ENCODE assay signal across 8 cellular contexts in the genomic region with DNA sequence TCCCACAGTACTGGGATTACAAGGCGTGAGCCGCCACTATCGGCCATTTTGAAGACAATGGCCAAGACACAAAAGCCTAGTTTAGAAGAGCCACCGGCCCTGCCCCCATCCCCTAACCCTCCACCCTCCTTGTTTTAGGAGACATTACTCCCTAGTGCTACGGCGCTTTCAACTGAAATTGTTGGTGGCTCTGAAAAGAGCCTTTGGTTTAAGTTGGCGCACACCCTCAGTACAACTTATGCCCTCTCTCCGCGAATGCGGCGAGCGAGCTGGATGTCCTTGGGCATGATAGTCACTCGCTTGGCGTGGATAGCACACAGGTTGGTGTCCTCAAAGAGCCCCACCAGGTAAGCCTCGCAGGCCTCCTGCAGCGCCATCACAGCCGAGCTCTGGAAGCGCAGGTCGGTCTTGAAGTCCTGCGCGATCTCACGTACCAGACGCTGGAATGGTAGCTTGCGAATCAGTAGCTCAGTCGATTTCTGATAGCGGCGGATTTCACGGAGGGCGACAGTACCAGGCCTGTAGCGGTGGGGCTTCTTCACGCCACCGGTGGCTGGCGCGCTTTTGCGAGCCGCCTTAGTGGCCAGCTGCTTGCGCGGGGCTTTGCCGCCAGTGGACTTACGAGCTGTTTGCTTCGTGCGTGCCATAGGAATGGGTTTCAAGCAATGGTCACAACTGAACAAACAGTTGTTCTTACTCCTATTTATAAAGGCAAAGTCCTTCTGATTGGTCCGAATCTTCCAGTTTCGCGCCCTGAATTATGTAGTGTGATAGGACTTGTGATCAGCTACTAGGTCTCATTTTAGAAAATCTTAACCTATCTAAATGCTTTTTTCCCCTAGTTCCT.
DNase-seq lines count a peak whose midpoint lies in the region; ATAC-seq and TF ChIP-seq lines count a peak whose summit lies in the region.

No MANE protein-coding gene starts in this region.

- H3K9ac ChIP-seq in OCI-LY1 (ENCODE audit: low read length), result peak overlapping the region; percentile 95

- H3K27ac ChIP-seq in OCI-LY1 (ENCODE audit: low read depth, low read length, poor library complexity, severe bottlenecking) (peak overlapping the region; percentile 98), tibial nerve (peak overlapping the region in 3 of 4 donors; percentile 57 to 84 (median 72))

- DNase-seq in BE2C, result peak; percentile 72
- DNase-seq in activated T-cell treated with anti-CD3 and anti-CD28 coated beads, Interleukin-2, amount 50 U/mL, for 1 hour, result peak; percentile 77
- peak; percentile 39 for DNase-seq in fibroblast of gingiva (ENCODE audit: low read depth)
- peak; percentile 70 for DNase-seq in natural killer cell treated with Interleukin-12 subunit alpha and Interleukin-12 subunit beta and Interleukin-15 and Interleukin-18, amount 100 ng/mL, for 72 hours (ENCODE audit: low spot score)
- DNase-seq in tibial nerve (ENCODE audit: low spot score in 2 of 2), result peak in 1 of 2 donors; percentile 17

- H3K27me3 ChIP-seq in BE2C, result no peaks in the 10 kb centered on the region
- no peaks in the 10 kb centered on the region for H3K27me3 ChIP-seq in OCI-LY1 (ENCODE audit: insufficient read depth, low read length)
- H3K27me3 ChIP-seq in tibial nerve, result peaks cover 0 to 83% of the 10 kb centered on the region in 2 donors

- no peaks in the 10 kb centered on the region for H3K27me3 Mint-ChIP-seq in natural killer cell treated with Interleukin-12 subunit alpha and Interleukin-12 subunit beta and Interleukin-15 and Interleukin-18, amount 100 ng/mL, for 72 hours

- H4K20me1 ChIP-seq in OCI-LY1 (ENCODE audit: insufficient read depth, low read length), result no peaks in the 10 kb centered on the region

- ATAC-seq in GM19372 (IDR thresholded peaks at IDR 0.05; ENCODE audit: low read depth, unreplicated experiment) (peak; percentile 40), HG03520 (IDR thresholded peaks at IDR 0.05; ENCODE audit: unreplicated experiment) (peak; percentile 37)
- ATAC-seq in natural killer cell treated with Interleukin-12 subunit alpha and Interleukin-12 subunit beta and Interleukin-15 and Interleukin-18, amount 100 ng/mL, for 72 hours, result peak; percentile 76 to 78

- H3K27ac Mint-ChIP-seq in natural killer cell treated with Interleukin-12 subunit alpha and Interleukin-12 subunit beta and Interleukin-15 and Interleukin-18, amount 100 ng/mL, for 72 hours, result peak overlapping the region; percentile 98 to 99

- TF ChIP-seq EP300 in tibial nerve (IDR thresholded peaks at IDR 0.05), result peak in 1 of 2 donors; percentile 34

- no peak for TF ChIP-seq POLR2A in tibial nerve (IDR thresholded peaks at IDR 0.05)

- H2AFZ ChIP-seq in OCI-LY1 (ENCODE audit: low read length), result 0 out of 2 replicates have a peak overlapping the region, but pooled peaks have one; percentile 75

- H3K4me3 Mint-ChIP-seq in natural killer cell treated with Interleukin-12 subunit alpha and Interleukin-12 subunit beta and Interleukin-15 and Interleukin-18, amount 100 ng/mL, for 72 hours, result peak overlapping the region; percentile 93

- peaks cover 45 to 56% of the 10 kb centered on the region in 2 donors for H3K4me1 Mint-ChIP-seq in natural killer cell treated with Interleukin-12 subunit alpha and Interleukin-12 subunit beta and Interleukin-15 and Interleukin-18, amount 100 ng/mL, for 72 hours (ENCODE audit: low read depth in 2 of 2)

- no peaks in the 10 kb centered on the region for H3K9me2 ChIP-seq in OCI-LY1 (ENCODE audit: low read depth, low read length)

- no peaks in the 10 kb centered on the region for H3K36me3 ChIP-seq in BE2C
- no peaks in the 10 kb centered on the region; the same call in 1 of the 2 replicates for H3K36me3 ChIP-seq in OCI-LY1 (ENCODE audit: insufficient read depth, low read length)
- H3K36me3 ChIP-seq in tibial nerve, result no peaks in the 10 kb centered on the region

- no peaks in the 10 kb centered on the region for H3K36me3 Mint-ChIP-seq in natural killer cell treated with Interleukin-12 subunit alpha and Interleukin-12 subunit beta and Interleukin-15 and Interleukin-18, amount 100 ng/mL, for 72 hours

- H3K4me1 ChIP-seq in BE2C (no peaks in the 10 kb centered on the region; the same call in 1 of the 2 replicates), OCI-LY1 (ENCODE audit: insufficient read depth, low read length, severe bottlenecking) (peaks cover 44% of the 10 kb centered on the region), tibial nerve (peaks cover 0 to 8% (median 0%) of the 10 kb centered on the region in 4 donors)

- peak overlapping the region; percentile 87 for H3K4me2 ChIP-seq in OCI-LY1 (ENCODE audit: low read length)

- H3K79me2 ChIP-seq in OCI-LY1 (ENCODE audit: insufficient read depth, low read length), result no peaks in the 10 kb centered on the region

- H3K4me3 ChIP-seq in BE2C (ENCODE audit: low read depth, low read length) (peak overlapping the region; percentile 85), OCI-LY1 (ENCODE audit: low read depth, low read length, poor library complexity, severe bottlenecking) (peak overlapping the region; percentile 71), tibial nerve (peak overlapping the region; percentile 27 to 54 (median 42))

- H3F3A ChIP-seq in OCI-LY1 (ENCODE audit: insufficient read depth, low read length), result no peaks in the 10 kb centered on the region

- TF ChIP-seq CTCF in BE2C (IDR thresholded peaks at IDR 0.05; ENCODE audit: low read depth, low read length) (peak; percentile 40), OCI-LY1 (IDR thresholded peaks at IDR 0.05; ENCODE audit: low read length) (peak; percentile 53; the same call in 1 of the 2 replicates), tibial nerve (IDR thresholded peaks at IDR 0.05) (peak in 1 of 5 experiments; percentile 30)

- no peaks in the 10 kb centered on the region for H3K9me3 Mint-ChIP-seq in natural killer cell treated with Interleukin-12 subunit alpha and Interleukin-12 subunit beta and Interleukin-15 and Interleukin-18, amount 100 ng/mL, for 72 hours

- 2 to 3% methylated on average over 42 to 45 of the region's 45 CpGs for WGBS in tibial nerve, 2 donors

- no peaks in the 10 kb centered on the region for H3K9me3 ChIP-seq in BE2C
- no peaks in the 10 kb centered on the region; the same call in 1 of the 2 replicates for H3K9me3 ChIP-seq in OCI-LY1 (ENCODE audit: low read length)
- no peaks in the 10 kb centered on the region for H3K9me3 ChIP-seq in tibial nerve
